1 cellular context compared by ENCODE assay signal in genomic region chr2:38751043-38751846, GRCh38.
TF ChIP-seq lines count a peak whose summit lies in the region.

Gene SRSF7 (minus strand): TSS chr2:38751361. CDS start chr2:38751256, 105 bp downstream.

TF ChIP-seq in K562, 482 proteins besides CTCF, POLR2A, EP300 and RAD21 (continued from another document and continues in another):
- TF ChIP-seq MNT (conservative IDR thresholded peaks at IDR 0.05), result peak; percentile 89 to 95
- TF ChIP-seq KDM1A (IDR thresholded peaks at IDR 0.05), result no peak
- TF ChIP-seq PHTF2 (CRISPR knock-in tag; IDR thresholded peaks at IDR 0.05), result peak; percentile 26; the same call in 1 of the 2 replicates
- no peak for TF ChIP-seq ZNF561 (CRISPR knock-in tag; conservative IDR thresholded peaks at IDR 0.05)
- peak; percentile 69; the same call in 1 of the 2 replicates for TF ChIP-seq ESRRB (CRISPR knock-in tag; IDR thresholded peaks at IDR 0.05; ENCODE audit: borderline replicate concordance)
- peak; percentile 94; the same call in 1 of the 2 replicates for TF ChIP-seq XRCC5 (IDR thresholded peaks at IDR 0.05; ENCODE audit: low read depth, low read length)
- peak; percentile 99 for TF ChIP-seq CBX1 (IDR thresholded peaks at IDR 0.05; ENCODE audit: low read depth)
- no peak for TF ChIP-seq ZFP1 (CRISPR knock-in tag; IDR thresholded peaks at IDR 0.05)
- no peak for TF ChIP-seq ZNF398 (CRISPR knock-in tag; IDR thresholded peaks at IDR 0.05)
- TF ChIP-seq ZNF232 (CRISPR knock-in tag; IDR thresholded peaks at IDR 0.05), result peak; percentile 96
- TF ChIP-seq ELK1 (CRISPR knock-in tag; IDR thresholded peaks at IDR 0.05), result no peak
- TF ChIP-seq SRSF1 (IDR thresholded peaks at IDR 0.05; ENCODE audit: low read depth, low read length), result peak; percentile 97
- no peak for TF ChIP-seq KHSRP (IDR thresholded peaks at IDR 0.05)
- TF ChIP-seq ZNF41 (CRISPR knock-in tag; conservative IDR thresholded peaks at IDR 0.05), result peak; percentile 67; the same call in 1 of the 2 replicates
- no peak for TF ChIP-seq ZNF583 (CRISPR knock-in tag; IDR thresholded peaks at IDR 0.05)
- TF ChIP-seq RUNX1 (IDR thresholded peaks at IDR 0.05; ENCODE audit: low read depth), result peak; percentile 74; the same call in 1 of the 2 replicates
- peak; percentile 87 for TF ChIP-seq SOX6 (IDR thresholded peaks at IDR 0.05)
- TF ChIP-seq U2AF2 (optimal IDR thresholded peaks at IDR 0.05; ENCODE audit: low read depth, low read length), result no peak
- TF ChIP-seq EP400 (IDR thresholded peaks at IDR 0.05), result peak; percentile 100
- no peak; the same call in 1 of the 2 replicates for TF ChIP-seq GATAD2A (IDR thresholded peaks at IDR 0.05)
- peak; percentile 45; the same call in 1 of the 2 replicates for TF ChIP-seq DMBX1 (CRISPR knock-in tag; IDR thresholded peaks at IDR 0.05; ENCODE audit: borderline replicate concordance)
- TF ChIP-seq TGIF2 (CRISPR knock-in tag; IDR thresholded peaks at IDR 0.05), result 0 out of 2 replicates have a peak, but pooled peaks have one; percentile 83
- TF ChIP-seq ZNF23 (CRISPR knock-in tag; IDR thresholded peaks at IDR 0.05), result no peak
- peak; percentile 95 for TF ChIP-seq SAP30 (IDR thresholded peaks at IDR 0.05; ENCODE audit: borderline replicate concordance, insufficient read depth, low read depth, low read length, poor library complexity, severe bottlenecking)
- peak; percentile 99 for TF ChIP-seq MTA3 (IDR thresholded peaks at IDR 0.05; ENCODE audit: borderline replicate concordance)
- TF ChIP-seq MCM3 (IDR thresholded peaks at IDR 0.05), result no peak
- TF ChIP-seq TAF1 (IDR thresholded peaks at IDR 0.05; ENCODE audit: control insufficient read depth, extremely low read depth, insufficient read depth, low read length, severe bottlenecking), result peak; percentile 100
- 0 out of 2 replicates have a peak, but pooled peaks have one; percentile 29 for TF ChIP-seq MEF2A (IDR thresholded peaks at IDR 0.05; ENCODE audit: control insufficient read depth, low read depth, low read length)
- no peak for TF ChIP-seq SMARCB1 (IDR thresholded peaks at IDR 0.05; ENCODE audit: insufficient read length, low read depth)
- TF ChIP-seq BCLAF1 (IDR thresholded peaks at IDR 0.05; ENCODE audit: borderline replicate concordance in 1 of 2, control insufficient read depth in 1 of 2, low read depth in 2 of 2, low read length in 1 of 2), result peak; percentile 66 to 89; a peak in 3 of 4 replicates
- TF ChIP-seq ZNF766 (CRISPR knock-in tag; conservative IDR thresholded peaks at IDR 0.05), result no peak; the same call in 1 of the 2 replicates
- TF ChIP-seq JUN (IDR thresholded peaks at IDR 0.05; ENCODE audit: borderline replicate concordance, low read depth, low read length), result 0 out of 2 replicates have a peak, but pooled peaks have one; percentile 53
- TF ChIP-seq JUN (CRISPR knock-in tag; IDR thresholded peaks at IDR 0.05; ENCODE audit: borderline replicate concordance), result no peak; the same call in 1 of the 2 replicates
- peak; percentile 98 for TF ChIP-seq RBFOX2 (IDR thresholded peaks at IDR 0.05; ENCODE audit: low read depth, low read length)
- TF ChIP-seq ZNF316 (IDR thresholded peaks at IDR 0.05), result peak; percentile 82
- TF ChIP-seq NFE2 (IDR thresholded peaks at IDR 0.05; ENCODE audit: low read depth), result no peak
- peak; percentile 94 for TF ChIP-seq E2F1 (CRISPR knock-in tag; IDR thresholded peaks at IDR 0.05)
- TF ChIP-seq CUX1 (CRISPR knock-in tag; IDR thresholded peaks at IDR 0.05), result no peak
- TF ChIP-seq CREM (IDR thresholded peaks at IDR 0.05; ENCODE audit: low read depth), result peak; percentile 90
- peak; percentile 57; the same call in 1 of the 2 replicates for TF ChIP-seq ZBTB17 (CRISPR knock-in tag; IDR thresholded peaks at IDR 0.05)
- no peak for TF ChIP-seq ZNF699 (CRISPR knock-in tag; IDR thresholded peaks at IDR 0.05; ENCODE audit: insufficient replicate concordance)
- TF ChIP-seq FOXJ3 (CRISPR knock-in tag; IDR thresholded peaks at IDR 0.05), result peak; percentile 56; the same call in 1 of the 2 replicates
- TF ChIP-seq NBN (IDR thresholded peaks at IDR 0.05; ENCODE audit: low read depth), result peak; percentile 93
- peak; percentile 96 for TF ChIP-seq ZNF830 (CRISPR knock-in tag; IDR thresholded peaks at IDR 0.05)
- TF ChIP-seq DNMT1 (IDR thresholded peaks at IDR 0.05), result peak; percentile 73; the same call in 1 of the 2 replicates
- peak; percentile 97 for TF ChIP-seq NELFE (IDR thresholded peaks at IDR 0.05; ENCODE audit: insufficient read depth, insufficient read length)
- peak; percentile 10; the same call in 1 of the 2 replicates for TF ChIP-seq HIVEP1 (CRISPR knock-in tag; IDR thresholded peaks at IDR 0.05)
- peak; percentile 92 for TF ChIP-seq FIP1L1 (IDR thresholded peaks at IDR 0.05; ENCODE audit: low read depth, low read length, poor library complexity, severe bottlenecking)
- TF ChIP-seq DPF2 (IDR thresholded peaks at IDR 0.05), result peak; percentile 58
- no peak for TF ChIP-seq TFAM (CRISPR knock-in tag; conservative IDR thresholded peaks at IDR 0.05)
- TF ChIP-seq ZNF165 (CRISPR knock-in tag; IDR thresholded peaks at IDR 0.05; ENCODE audit: borderline replicate concordance), result no peak
- TF ChIP-seq NR2F6 (CRISPR knock-in tag; IDR thresholded peaks at IDR 0.05), result peak; percentile 64; the same call in 1 of the 2 replicates
- TF ChIP-seq GTF2A2 (tag; IDR thresholded peaks at IDR 0.05), result peak; percentile 95
- no peak for TF ChIP-seq ETV6 (IDR thresholded peaks at IDR 0.05; ENCODE audit: borderline replicate concordance in 1 of 2, low read depth in 2 of 2, low read length in 1 of 2)
- peak; percentile 96 for TF ChIP-seq ETV6 (CRISPR knock-in tag; IDR thresholded peaks at IDR 0.05; ENCODE audit: borderline replicate concordance)
- peak; percentile 80; the same call in 1 of the 2 replicates for TF ChIP-seq ZNF589 (CRISPR knock-in tag; IDR thresholded peaks at IDR 0.05; ENCODE audit: low read depth)
- TF ChIP-seq ELF4 (CRISPR knock-in tag; IDR thresholded peaks at IDR 0.05), result peak; percentile 49; the same call in 1 of the 2 replicates
- TF ChIP-seq MTF1 (CRISPR knock-in tag; IDR thresholded peaks at IDR 0.05; ENCODE audit: borderline replicate concordance), result no peak
- TF ChIP-seq THRA (IDR thresholded peaks at IDR 0.05), result no peak
